Comparison of ENCODE assay signal across 13 cellular contexts in the genomic region with DNA sequence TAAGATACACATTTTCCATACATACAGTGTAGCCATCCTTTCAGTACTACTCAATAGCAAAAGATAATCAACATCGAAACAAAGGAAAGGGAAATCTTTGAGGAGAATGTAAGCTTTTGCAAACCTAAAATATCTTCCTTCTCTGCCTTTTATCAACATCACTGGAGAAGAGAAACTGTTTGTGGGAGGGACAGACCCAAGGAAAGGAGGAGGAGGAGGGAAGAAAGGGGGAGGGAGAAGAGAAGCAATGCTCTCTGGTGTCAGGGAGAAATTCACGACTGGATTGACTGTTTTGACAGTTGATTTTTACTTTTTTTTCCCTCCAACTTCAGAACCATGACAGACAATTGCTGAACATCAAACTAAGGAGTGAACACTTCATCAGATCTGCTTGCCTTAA.
DNase-seq lines count a peak whose midpoint lies in the region; ATAC-seq, FAIRE-seq and TF ChIP-seq lines count a peak whose summit lies in the region.
"Had no signal": no experiment of that assay in that cellular context is flagged by ENCODE, and none has a peak within 500 bp of the region (broad histone marks: within the 10 kb centered on the region; RNA-seq: fewer than 3 reads in every experiment).

No MANE protein-coding gene starts in this region.

- H3K27ac ChIP-seq in endothelial cell of umbilical vein (ENCODE audit: insufficient read depth, low read depth, low read length) (no peak overlapping the region), suprapubic skin (peak overlapping the region; percentile 34), A673 (ENCODE audit: low read depth, low read length, poor library complexity, severe bottlenecking) (no peak overlapping the region)

- CTCF ChIA-PET in endothelial cell of umbilical vein (lab: Charles Lee): interaction anchor here (0.9 to 1.9 kb wide), 6 partner anchors 12 to 520 kb away, joined by 3 to 13 read pairs (median 4); no protein-coding TSS in a partner anchor
- CTCF ChIA-PET in A673 (lab: Charles Lee): no interaction called here

- TF ChIP-seq CTCF in endothelial cell of umbilical vein (IDR thresholded peaks at IDR 0.05; ENCODE audit: extremely low read depth in 1 of 2, insufficient read depth in 1 of 2, low read depth in 1 of 2, low read length in 2 of 2) (no peak), suprapubic skin (IDR thresholded peaks at IDR 0.05) (no peak), A673 (conservative IDR thresholded peaks at IDR 0.05; ENCODE audit: low read depth, low read length) (no peak)

- H3K4me1 ChIP-seq in endothelial cell of umbilical vein (ENCODE audit: control insufficient read depth, extremely low read depth, insufficient read depth, low read length) (peaks cover 30% of the 10 kb centered on the region), suprapubic skin (peaks cover 20% of the 10 kb centered on the region), A673 (ENCODE audit: insufficient read depth, low read length, poor library complexity, severe bottlenecking) (peaks cover 32% of the 10 kb centered on the region)

- peak overlapping the region; percentile 22 for H3K4me3 ChIP-seq in MG63
- H3K4me3 ChIP-seq in endothelial cell of umbilical vein (replicated peaks in 1 of 3; ENCODE audit: insufficient read depth in 1 of 3, low read depth in 1 of 3, low read length in 3 of 3): no peak overlapping the region
- H3K4me3 ChIP-seq in suprapubic skin: peak overlapping the region; percentile 19
- no peak overlapping the region for H3K4me3 ChIP-seq in A673 (ENCODE audit: low read depth, low read length, poor library complexity, severe bottlenecking)

- POLR2A ChIA-PET in endothelial cell of umbilical vein (lab: Charles Lee): no interaction called here
- POLR2A ChIA-PET in A673 (lab: Charles Lee; ENCODE audit: low non-redundant PET): no interaction called here

- TF ChIP-seq POLR2A in endothelial cell of umbilical vein (IDR thresholded peaks at IDR 0.05; ENCODE audit: low read depth, low read length) (no peak), suprapubic skin (IDR thresholded peaks at IDR 0.05) (no peak)

- no peaks in the 10 kb centered on the region for H3K79me2 ChIP-seq in endothelial cell of umbilical vein (ENCODE audit: control insufficient read depth, insufficient read depth, low read length)

- ATAC-seq in GM21390 (IDR thresholded peaks at IDR 0.05; ENCODE audit: unreplicated experiment): no peak
- ATAC-seq: Panc1 had no signal

- H3K27me3 ChIP-seq in MG63 (no peaks in the 10 kb centered on the region), endothelial cell of umbilical vein (ENCODE audit: control insufficient read depth in 2 of 2, insufficient read depth in 2 of 2, low read length in 2 of 2) (no peaks in the 10 kb centered on the region), suprapubic skin (no peaks in the 10 kb centered on the region), A673 (replicated peaks; ENCODE audit: insufficient read depth, low read depth, low read length, poor library complexity) (no peaks in the 10 kb centered on the region)

- H3K9me3 ChIP-seq in MG63 (no peaks in the 10 kb centered on the region), endothelial cell of umbilical vein (replicated peaks; ENCODE audit: control insufficient read depth, insufficient read depth, low read length) (no peaks in the 10 kb centered on the region), suprapubic skin (no peaks in the 10 kb centered on the region), A673 (ENCODE audit: low read depth, low read length, poor library complexity, severe bottlenecking) (no peaks in the 10 kb centered on the region)

- no peak overlapping the region for H3K9ac ChIP-seq in endothelial cell of umbilical vein (replicated peaks; ENCODE audit: extremely low read depth, insufficient read depth, low read length)

- H3K36me3 ChIP-seq in MG63 (no peaks in the 10 kb centered on the region), endothelial cell of umbilical vein (ENCODE audit: control insufficient read depth in 2 of 2, extremely low read depth in 1 of 2, insufficient read depth in 2 of 2, low read length in 2 of 2) (no peaks in the 10 kb centered on the region), suprapubic skin (no peaks in the 10 kb centered on the region), A673 (ENCODE audit: insufficient read depth, low read length, poor library complexity, severe bottlenecking) (no peaks in the 10 kb centered on the region)

- peak overlapping the region; percentile 40 for H2AFZ ChIP-seq in endothelial cell of umbilical vein (ENCODE audit: low read depth, low read length)

- intact Hi-C loops in endothelial cell of umbilical vein (cut with micrococcal nuclease): no loop called here
- intact Hi-C loops in A673 (cut with micrococcal nuclease; ENCODE audit: unreplicated experiment): no loop called here

- no peak overlapping the region for H3K4me2 ChIP-seq in endothelial cell of umbilical vein (ENCODE audit: insufficient read depth, low read length)

- BruUV-seq in endothelial cell of umbilical vein (replicated peaks; lab: Mats Ljungman, UMichigan) (no TSS peak), A673 (replicated peaks; lab: Mats Ljungman, UMichigan) (no TSS peak)

- H4K20me1 ChIP-seq in endothelial cell of umbilical vein (replicated peaks; ENCODE audit: control insufficient read depth, extremely low read depth, insufficient read depth, low read length): no peaks in the 10 kb centered on the region

- dilution Hi-C loops in endothelial cell of umbilical vein (cut with MboI; ENCODE audit: extremely low pct_ligation_motif_present, low sequenced_read_pairs): no loop called here

- WGBS in suprapubic skin: 13% methylated on average over 2 of the region's 2 CpGs

- no peaks in the 10 kb centered on the region for H3K9me1 ChIP-seq in endothelial cell of umbilical vein (replicated peaks; ENCODE audit: control insufficient read depth, extremely low read depth, insufficient read depth, low read length)

- DNase-seq in MG63 (no peak), endothelial cell of umbilical vein (ENCODE audit: low read depth, low spot score) (no peak), midbrain (lab: John Stamatoyannopoulos, UW) (peak; percentile 44), suprapubic skin (ENCODE audit: low spot score in 2 of 2) (no peak), kidney tubule cell (ENCODE audit: low spot score) (no peak), activated gamma-delta T cell treated with Interleukin-2 at 50 U/mL for 16 hours (no peak), A673 (ENCODE audit: low spot score) (no peak)
- DNase-seq: activated CD4-positive, alpha-beta T cell treated with anti-CD3 and anti-CD28 coated beads for 1 hour; activated naive CD4-positive, alpha-beta T cell treated with anti-CD3 and anti-CD28 coated beads for 36 hours; NCI-H2107 had no signal

- FAIRE-seq in endothelial cell of umbilical vein (lab: Jason Lieb, UNC): no peak
- FAIRE-seq: GM12891 had no signal

- TF ChIP-seq EP300 in suprapubic skin (IDR thresholded peaks at IDR 0.05): no peak

TF ChIP-seq in endothelial cell of umbilical vein, 7 proteins besides CTCF, POLR2A, EP300 and RAD21:
- TF ChIP-seq GATA2 (IDR thresholded peaks at IDR 0.05; ENCODE audit: insufficient read depth, insufficient read length, low read depth, low read length): peak; percentile 12
- TF ChIP-seq JUN (IDR thresholded peaks at IDR 0.05; ENCODE audit: borderline replicate concordance, insufficient read depth, insufficient read length, low read depth): no peak

Comparison
In these comparisons a context has a peak if more than half of its experiments do, and no peak if none do; other contexts are left out.
1. H3K4me3 ChIP-seq: peak in MG63 (single experiment) and suprapubic skin (single experiment); none in endothelial cell of umbilical vein (0 of 3) and A673 (single experiment).